In the genomic region with DNA sequence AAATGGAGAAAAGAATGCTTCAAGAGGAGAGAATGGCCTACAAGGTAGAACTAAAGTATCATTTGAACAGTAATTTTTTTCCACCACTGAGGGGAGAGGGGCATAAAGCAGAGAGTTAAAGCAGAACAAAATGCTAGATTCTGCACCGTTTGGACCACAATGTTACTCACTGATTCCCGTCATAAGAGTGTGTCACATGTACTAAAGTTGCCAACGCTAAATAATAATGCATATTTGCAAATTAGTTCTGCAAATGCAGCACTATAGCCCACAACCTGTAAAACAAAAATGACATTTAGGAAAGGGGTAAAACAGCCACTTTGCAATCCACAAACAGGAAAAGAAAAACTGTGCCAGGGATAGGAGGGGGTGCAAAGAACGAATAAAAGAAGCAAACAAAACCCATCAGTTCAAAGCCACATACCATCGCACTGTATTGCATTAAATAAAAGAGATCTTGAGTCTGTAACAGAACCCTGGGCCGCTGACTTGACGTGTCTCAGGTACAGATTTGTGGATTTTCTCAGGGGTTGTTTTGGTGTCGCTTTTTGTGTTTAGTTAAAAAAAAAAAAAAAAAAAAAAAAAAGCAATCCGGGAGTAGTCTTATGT, we compare ENCODE assay signal across 1 cellular context.
A peak's percentile ranks its signal among the peaks of the same experiment; 100 is the strongest.
TF ChIP-seq lines count a peak whose summit lies in the region.

No MANE protein-coding gene starts in this region.

TF ChIP-seq in HepG2, 621 proteins besides CTCF, POLR2A, EP300 and RAD21 (continued from another document):
- 0 out of 2 replicates have a peak, but pooled peaks have one; percentile 9 for TF ChIP-seq FOXP4 (CRISPR knock-in tag; IDR thresholded peaks at IDR 0.05)
